ENCODE assay signal across 1 cellular context in genomic region chr18:76951600-76952247, GRCh38.
A peak's percentile ranks its signal among the peaks of the same experiment; 100 is the strongest.
TF ChIP-seq lines count a peak whose summit lies in the region.

No MANE protein-coding gene starts in this region.

TF ChIP-seq in GM12878, 131 proteins besides CTCF, POLR2A, EP300 and RAD21 (continued from another document):
- TF ChIP-seq MLLT1 (IDR thresholded peaks at IDR 0.05), result peak; percentile 85
- no peak for TF ChIP-seq YY1 (IDR thresholded peaks at IDR 0.05; ENCODE audit: low read depth, low read length)
- TF ChIP-seq SKIL (IDR thresholded peaks at IDR 0.05; ENCODE audit: low read depth, poor library complexity, severe bottlenecking), result no peak
- TF ChIP-seq BCL3 (IDR thresholded peaks at IDR 0.05; ENCODE audit: borderline replicate concordance, insufficient read depth, low read depth, low read length, poor library complexity, severe bottlenecking), result peak; percentile 62
- TF ChIP-seq MTA2 (IDR thresholded peaks at IDR 0.05; ENCODE audit: low read depth), result peak; percentile 97
- TF ChIP-seq SMARCA5 (IDR thresholded peaks at IDR 0.05), result 0 out of 2 replicates have a peak, but pooled peaks have one; percentile 16
- TF ChIP-seq BCL11A (IDR thresholded peaks at IDR 0.05; ENCODE audit: low read depth, low read length), result peak; percentile 49; the same call in 1 of the 2 replicates
- no peak for TF ChIP-seq FOXM1 (IDR thresholded peaks at IDR 0.05; ENCODE audit: low read depth, low read length)
- peak; percentile 25; the same call in 1 of the 2 replicates for TF ChIP-seq ATF7 (IDR thresholded peaks at IDR 0.05; ENCODE audit: low read depth)
- no peak for TF ChIP-seq PML (IDR thresholded peaks at IDR 0.05; ENCODE audit: low read length)
